ENCODE assay signal across 1 cellular context in the genomic region with DNA sequence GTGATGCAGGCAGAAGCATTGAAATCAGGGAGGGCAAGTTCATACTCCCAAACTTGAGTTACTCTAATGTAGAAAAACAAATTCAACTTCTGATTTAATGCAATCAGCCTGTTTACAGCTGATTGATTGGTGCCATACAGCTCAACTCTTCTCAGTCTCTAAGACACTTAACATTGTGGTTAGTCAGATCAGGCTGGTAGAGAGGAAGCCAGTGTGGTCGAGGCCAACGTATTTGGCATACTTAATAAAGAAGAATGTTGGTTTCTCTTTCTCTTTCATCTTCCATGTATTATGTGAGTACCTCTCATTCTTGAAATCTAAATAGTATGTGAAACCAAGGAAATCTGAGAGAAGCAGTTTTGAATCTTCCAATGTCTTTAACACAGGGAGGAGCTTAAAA.
TF ChIP-seq lines count a peak whose summit lies in the region.

No MANE protein-coding gene starts in this region.

TF ChIP-seq in HepG2, 621 proteins besides CTCF, POLR2A, EP300 and RAD21 (continued from another document):
- TF ChIP-seq, protein P1, sequence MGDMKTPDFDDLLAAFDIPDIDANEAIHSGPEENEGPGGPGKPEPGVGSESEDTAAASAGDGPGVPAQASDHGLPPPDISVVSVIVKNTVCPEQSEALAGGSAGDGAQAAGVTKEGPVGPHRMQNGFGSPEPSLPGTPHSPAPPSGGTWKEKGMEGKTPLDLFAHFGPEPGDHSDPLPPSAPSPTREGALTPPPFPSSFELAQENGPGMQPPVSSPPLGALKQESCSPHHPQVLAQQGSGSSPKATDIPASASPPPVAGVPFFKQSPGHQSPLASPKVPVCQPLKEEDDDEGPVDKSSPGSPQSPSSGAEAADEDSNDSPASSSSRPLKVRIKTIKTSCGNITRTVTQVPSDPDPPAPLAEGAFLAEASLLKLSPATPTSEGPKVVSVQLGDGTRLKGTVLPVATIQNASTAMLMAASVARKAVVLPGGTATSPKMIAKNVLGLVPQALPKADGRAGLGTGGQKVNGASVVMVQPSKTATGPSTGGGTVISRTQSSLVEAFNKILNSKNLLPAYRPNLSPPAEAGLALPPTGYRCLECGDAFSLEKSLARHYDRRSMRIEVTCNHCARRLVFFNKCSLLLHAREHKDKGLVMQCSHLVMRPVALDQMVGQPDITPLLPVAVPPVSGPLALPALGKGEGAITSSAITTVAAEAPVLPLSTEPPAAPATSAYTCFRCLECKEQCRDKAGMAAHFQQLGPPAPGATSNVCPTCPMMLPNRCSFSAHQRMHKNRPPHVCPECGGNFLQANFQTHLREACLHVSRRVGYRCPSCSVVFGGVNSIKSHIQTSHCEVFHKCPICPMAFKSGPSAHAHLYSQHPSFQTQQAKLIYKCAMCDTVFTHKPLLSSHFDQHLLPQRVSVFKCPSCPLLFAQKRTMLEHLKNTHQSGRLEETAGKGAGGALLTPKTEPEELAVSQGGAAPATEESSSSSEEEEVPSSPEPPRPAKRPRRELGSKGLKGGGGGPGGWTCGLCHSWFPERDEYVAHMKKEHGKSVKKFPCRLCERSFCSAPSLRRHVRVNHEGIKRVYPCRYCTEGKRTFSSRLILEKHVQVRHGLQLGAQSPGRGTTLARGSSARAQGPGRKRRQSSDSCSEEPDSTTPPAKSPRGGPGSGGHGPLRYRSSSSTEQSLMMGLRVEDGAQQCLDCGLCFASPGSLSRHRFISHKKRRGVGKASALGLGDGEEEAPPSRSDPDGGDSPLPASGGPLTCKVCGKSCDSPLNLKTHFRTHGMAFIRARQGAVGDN (CRISPR knock-in tag; IDR thresholded peaks at IDR 0.05) = no peak
- TF ChIP-seq ZNF713 (CRISPR knock-in tag; IDR thresholded peaks at IDR 0.05) = no peak
- TF ChIP-seq ZNF510 (CRISPR knock-in tag; IDR thresholded peaks at IDR 0.05; ENCODE audit: low read depth) = no peak
- TF ChIP-seq ISL2 (CRISPR knock-in tag; IDR thresholded peaks at IDR 0.05) = no peak
- TF ChIP-seq ZNF256 (CRISPR knock-in tag; conservative IDR thresholded peaks at IDR 0.05) = no peak
- TF ChIP-seq NR2C2 (CRISPR knock-in tag; IDR thresholded peaks at IDR 0.05; ENCODE audit: borderline replicate concordance) = no peak
- no peak for TF ChIP-seq CBX5 (CRISPR knock-in tag; IDR thresholded peaks at IDR 0.05; ENCODE audit: borderline replicate concordance)
- no peak for TF ChIP-seq ZFP82 (CRISPR knock-in tag; IDR thresholded peaks at IDR 0.05; ENCODE audit: borderline replicate concordance)
- no peak for TF ChIP-seq AGO2 (optimal IDR thresholded peaks at IDR 0.05; ENCODE audit: low read depth, low read length)
- no peak for TF ChIP-seq ZNF441 (CRISPR knock-in tag; IDR thresholded peaks at IDR 0.05; ENCODE audit: borderline replicate concordance)
- TF ChIP-seq ZNF564 (CRISPR knock-in tag; IDR thresholded peaks at IDR 0.05) = no peak
- TF ChIP-seq RXRB (CRISPR knock-in tag; IDR thresholded peaks at IDR 0.05; ENCODE audit: borderline replicate concordance) = no peak
- TF ChIP-seq, protein P2, sequence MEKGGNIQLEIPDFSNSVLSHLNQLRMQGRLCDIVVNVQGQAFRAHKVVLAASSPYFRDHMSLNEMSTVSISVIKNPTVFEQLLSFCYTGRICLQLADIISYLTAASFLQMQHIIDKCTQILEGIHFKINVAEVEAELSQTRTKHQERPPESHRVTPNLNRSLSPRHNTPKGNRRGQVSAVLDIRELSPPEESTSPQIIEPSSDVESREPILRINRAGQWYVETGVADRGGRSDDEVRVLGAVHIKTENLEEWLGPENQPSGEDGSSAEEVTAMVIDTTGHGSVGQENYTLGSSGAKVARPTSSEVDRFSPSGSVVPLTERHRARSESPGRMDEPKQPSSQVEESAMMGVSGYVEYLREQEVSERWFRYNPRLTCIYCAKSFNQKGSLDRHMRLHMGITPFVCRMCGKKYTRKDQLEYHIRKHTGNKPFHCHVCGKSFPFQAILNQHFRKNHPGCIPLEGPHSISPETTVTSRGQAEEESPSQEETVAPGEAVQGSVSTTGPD (CRISPR knock-in tag; IDR thresholded peaks at IDR 0.05) = no peak
- no peak for TF ChIP-seq ZNF615 (CRISPR knock-in tag; IDR thresholded peaks at IDR 0.05; ENCODE audit: borderline replicate concordance)
